14 cellular contexts compared by ENCODE assay signal in genomic region chr16:31513126-31513525, GRCh38. TPM values are rescaled to one million over a fixed set of nuclear protein-coding genes. Genes with fewer than 3 reads are reported as not detected.
DNase-seq lines count a peak whose midpoint lies in the region; FAIRE-seq and TF ChIP-seq lines count a peak whose summit lies in the region.
"Had no signal": no experiment of that assay in that cellular context is flagged by ENCODE, and none has a peak within 500 bp of the region (broad histone marks: within the 10 kb centered on the region; RNA-seq: fewer than 3 reads in every experiment).

No MANE protein-coding gene starts in this region.

- H3K9me2 ChIP-seq in SK-N-SH: no peaks in the 10 kb centered on the region

- no peaks in the 10 kb centered on the region for H4K20me1 ChIP-seq in SK-N-SH (ENCODE audit: insufficient read depth)

- no peaks in the 10 kb centered on the region for H3K9me3 ChIP-seq in SK-N-SH
- H3K9me3 ChIP-seq: neutrophil had no signal

- H3K9ac ChIP-seq in SK-N-SH: no peak overlapping the region

- no peaks in the 10 kb centered on the region for H3K36me3 ChIP-seq in SK-N-SH (replicated peaks in 1 of 2; ENCODE audit: control insufficient read depth in 1 of 2, insufficient read depth in 2 of 2, low read length in 1 of 2)
- H3K36me3 ChIP-seq: neutrophil had no signal

- H2AFZ ChIP-seq in SK-N-SH (ENCODE audit: low read depth): no peak overlapping the region; the same call in 1 of the 2 replicates

- TF ChIP-seq RAD21 in SK-N-SH (IDR thresholded peaks at IDR 0.05; ENCODE audit: low read length): no peak

- DNase-seq in HT-29 (ENCODE audit: low spot score): peak; percentile 20
- DNase-seq in SK-N-SH: no peak
- peak; percentile 49 for DNase-seq in fibroblast of mammary gland (ENCODE audit: low read depth)
- DNase-seq in urothelium cell line (ENCODE audit: low spot score): peak; percentile 50
- DNase-seq in NCI-H1105 (lab: John Stamatoyannopoulos, UW): no peak
- DNase-seq in NCI-H446 (lab: John Stamatoyannopoulos, UW): no peak
- DNase-seq in midbrain (lab: John Stamatoyannopoulos, UW): no peak
- DNase-seq: activated naive CD4-positive, alpha-beta T cell; cerebellar nuclear complex; H7; NCI-H1092 treated with DMSO at 0.1 percent for 48 hours; NCI-H446 treated with DMSO at 0.1 percent for 48 hours had no signal

- H3K27ac ChIP-seq in SK-N-SH (ENCODE audit: low read depth in 2 of 2, low read length in 1 of 2): peak overlapping the region in 1 of 2 experiments; percentile 53; a peak in 2 of 4 replicates
- H3K27ac ChIP-seq: neutrophil had no signal

- TF ChIP-seq CTCF in SK-N-SH (IDR thresholded peaks at IDR 0.05): no peak
- TF ChIP-seq CTCF in fibroblast of mammary gland (conservative IDR thresholded peaks at IDR 0.05; ENCODE audit: control insufficient read depth, insufficient read depth, low read depth, low read length): no peak

- 5% methylated on average over 6 of the region's 6 CpGs for WGBS in SK-N-SH (ENCODE audit: low lambda C conversion rate)

- FAIRE-seq in urothelium cell line (lab: Jason Lieb, UNC): no peak

- peaks cover 17% of the 10 kb centered on the region for H3K79me2 ChIP-seq in SK-N-SH (ENCODE audit: insufficient read depth)

- H3K4me2 ChIP-seq in SK-N-SH: 0 out of 2 replicates have a peak overlapping the region, but pooled peaks have one; percentile 20

- H3F3A ChIP-seq in SK-N-SH (replicated peaks; ENCODE audit: insufficient read depth): peaks cover 3% of the 10 kb centered on the region

- POLR2A ChIA-PET in SK-N-SH (lab: Yijun Ruan, JAX): no interaction called here

- H3K27me3 ChIP-seq in SK-N-SH (ENCODE audit: insufficient read depth): peaks cover 19% of the 10 kb centered on the region; the same call in 1 of the 2 replicates

- CTCF ChIA-PET in SK-N-SH (lab: Yijun Ruan, JAX): no interaction called here

- TF ChIP-seq EP300 in SK-N-SH (IDR thresholded peaks at IDR 0.05; ENCODE audit: borderline replicate concordance in 1 of 2, low read depth in 1 of 2, low read length in 1 of 2): 0 out of 4 replicates have a peak, but pooled peaks of 1 of the 2 experiments have one; percentile 32

- H3K4me1 ChIP-seq in SK-N-SH (ENCODE audit: control insufficient read depth in 1 of 2, insufficient read depth in 2 of 2, low read depth in 1 of 2, low read length in 1 of 2): peaks cover 0 to 6% of the 10 kb centered on the region in 2 experiments; a peak in 3 of 4 replicates

- H3K4me3 ChIP-seq in SK-N-SH (ENCODE audit: low read depth in 2 of 2, low read length in 1 of 2): no peak overlapping the region; a peak in 1 of 4 replicates
- H3K4me3 ChIP-seq in fibroblast of mammary gland (ENCODE audit: control insufficient read depth, low read depth, low read length): no peak overlapping the region

TF ChIP-seq in SK-N-SH, 30 proteins besides CTCF, POLR2A, EP300 and RAD21:
- TF ChIP-seq, protein P1, sequence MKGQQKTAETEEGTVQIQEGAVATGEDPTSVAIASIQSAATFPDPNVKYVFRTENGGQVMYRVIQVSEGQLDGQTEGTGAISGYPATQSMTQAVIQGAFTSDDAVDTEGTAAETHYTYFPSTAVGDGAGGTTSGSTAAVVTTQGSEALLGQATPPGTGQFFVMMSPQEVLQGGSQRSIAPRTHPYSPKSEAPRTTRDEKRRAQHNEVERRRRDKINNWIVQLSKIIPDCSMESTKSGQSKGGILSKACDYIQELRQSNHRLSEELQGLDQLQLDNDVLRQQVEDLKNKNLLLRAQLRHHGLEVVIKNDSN (IDR thresholded peaks at IDR 0.05; ENCODE audit: borderline replicate concordance, low read depth): 0 out of 2 replicates have a peak, but pooled peaks have one; percentile 22
- TF ChIP-seq GABPA (IDR thresholded peaks at IDR 0.05; ENCODE audit: low read depth) (no peak), FOXJ3 (CRISPR knock-in tag; IDR thresholded peaks at IDR 0.05) (no peak), FOXM1 (IDR thresholded peaks at IDR 0.05; ENCODE audit: low read depth) (no peak), JUND (IDR thresholded peaks at IDR 0.05) (peak; percentile 29; the same call in 1 of the 2 replicates), TCF12 (IDR thresholded peaks at IDR 0.05) (peak; percentile 75), NFIC (IDR thresholded peaks at IDR 0.05; ENCODE audit: borderline replicate concordance) (peak; percentile 82), ELF1 (IDR thresholded peaks at IDR 0.05) (no peak), ZBTB33 (IDR thresholded peaks at IDR 0.05; ENCODE audit: borderline replicate concordance, low read depth) (no peak), RXRA (IDR thresholded peaks at IDR 0.05; ENCODE audit: borderline replicate concordance, low read depth) (no peak; the same call in 1 of the 2 replicates), FOSL2 (IDR thresholded peaks at IDR 0.05; ENCODE audit: borderline replicate concordance, low read depth) (peak; percentile 35; the same call in 1 of the 2 replicates), TEAD4 (IDR thresholded peaks at IDR 0.05; ENCODE audit: borderline replicate concordance, insufficient read depth) (0 out of 2 replicates have a peak, but pooled peaks have one; percentile 34), MAX (IDR thresholded peaks at IDR 0.05; ENCODE audit: low read depth) (peak; percentile 30; the same call in 1 of the 2 replicates)
- TF ChIP-seq, protein P2, sequence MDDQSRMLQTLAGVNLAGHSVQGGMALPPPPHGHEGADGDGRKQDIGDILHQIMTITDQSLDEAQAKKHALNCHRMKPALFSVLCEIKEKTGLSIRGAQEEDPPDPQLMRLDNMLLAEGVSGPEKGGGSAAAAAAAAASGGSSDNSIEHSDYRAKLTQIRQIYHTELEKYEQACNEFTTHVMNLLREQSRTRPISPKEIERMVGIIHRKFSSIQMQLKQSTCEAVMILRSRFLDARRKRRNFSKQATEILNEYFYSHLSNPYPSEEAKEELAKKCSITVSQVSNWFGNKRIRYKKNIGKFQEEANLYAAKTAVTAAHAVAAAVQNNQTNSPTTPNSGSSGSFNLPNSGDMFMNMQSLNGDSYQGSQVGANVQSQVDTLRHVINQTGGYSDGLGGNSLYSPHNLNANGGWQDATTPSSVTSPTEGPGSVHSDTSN (IDR thresholded peaks at IDR 0.05): peak; percentile 43

RNA-seq across cellular contexts. Expression of gene RUSF1, which starts 4.9 kb away (rescaled TPM):
- total RNA-seq in HT-29 (2014; rRNA removed; shearing (Covaris generic)): 43.7 and 53.3 TPM in 2 replicates
- polyA plus RNA-seq in SK-N-SH (2012; rRNA removed): 36.5 and 46.8 TPM in 2 replicates
- 11.5 and 18.3 TPM in 2 replicates for polyA plus RNA-seq in SK-N-SH (2012; cell fraction: cytosol; rRNA removed)
- 230 and 273 TPM in 2 replicates for polyA plus RNA-seq in SK-N-SH (2012; cell fraction: nucleus; rRNA removed)

RNA-seq across cellular contexts. Expression of gene AHSP, which starts 14.6 kb away (rescaled TPM):
- not detected in 2 replicates for total RNA-seq in HT-29 (2014; rRNA removed; shearing (Covaris generic))
- polyA plus RNA-seq in SK-N-SH (2012; rRNA removed): not detected in 2 replicates
- polyA plus RNA-seq in SK-N-SH (2012; cell fraction: cytosol; rRNA removed): not detected in 2 replicates
- polyA plus RNA-seq in SK-N-SH (2012; cell fraction: nucleus; rRNA removed): 0.21 TPM in 1 of 2 replicates, not detected in the other
- total RNA-seq: epithelial cell of proximal tubule had no signal

RNA-seq across cellular contexts. Expression of gene SLC5A2, which starts 30.2 kb away (rescaled TPM):
- 0.29 and 0.86 TPM in 2 replicates for total RNA-seq in HT-29 (2014; rRNA removed; shearing (Covaris generic))
- 0.31 and 0.58 TPM in 2 replicates for polyA plus RNA-seq in SK-N-SH (2012; rRNA removed)
- polyA plus RNA-seq in SK-N-SH (2012; cell fraction: cytosol; rRNA removed): 0.12 and 0.14 TPM in 2 replicates
- polyA plus RNA-seq in SK-N-SH (2012; cell fraction: nucleus; rRNA removed): 2.5 and 2.6 TPM in 2 replicates
- total RNA-seq: epithelial cell of proximal tubule had no signal

RNA-seq across cellular contexts. Expression of gene TGFB1I1, which starts 41.2 kb away (rescaled TPM):
- total RNA-seq in HT-29 (2014; rRNA removed; shearing (Covaris generic)): 0.43 and 1.1 TPM in 2 replicates
- 29.7 and 30.4 TPM in 2 replicates for polyA plus RNA-seq in SK-N-SH (2012; rRNA removed)
- polyA plus RNA-seq in SK-N-SH (2012; cell fraction: cytosol; rRNA removed): 15.3 and 29.1 TPM in 2 replicates
- 90.7 and 142 TPM in 2 replicates for polyA plus RNA-seq in SK-N-SH (2012; cell fraction: nucleus; rRNA removed)

RNA-seq across cellular contexts. Expression of gene ARMC5, which starts 53.8 kb away (rescaled TPM):
- 31.0 and 33.1 TPM in 2 replicates for total RNA-seq in HT-29 (2014; rRNA removed; shearing (Covaris generic))
- polyA plus RNA-seq in SK-N-SH (2012; rRNA removed): 7.0 and 8.9 TPM in 2 replicates
- polyA plus RNA-seq in SK-N-SH (2012; cell fraction: cytosol; rRNA removed): 3.1 and 4.3 TPM in 2 replicates
- 27.4 and 34.6 TPM in 2 replicates for polyA plus RNA-seq in SK-N-SH (2012; cell fraction: nucleus; rRNA removed)

Comparison
In these comparisons a context has a peak if more than half of its experiments do, and no peak if none do; other contexts are left out.
1. DNase-seq: peak in HT-29 (single experiment), fibroblast of mammary gland (single experiment) and urothelium cell line (single experiment); none in SK-N-SH (single experiment), NCI-H1105 (single experiment), NCI-H446 (0 of 2) and midbrain (single experiment).